In genomic region chr9:110517483-110517882, GRCh38 we compare ENCODE assay signal across 34 cellular contexts.
"Had no signal": no experiment of that assay in that cellular context is flagged by ENCODE, and none has a peak within 500 bp of the region (broad histone marks: within the 10 kb centered on the region; RNA-seq: fewer than 3 reads in every experiment).

No MANE protein-coding gene starts in this region.

- H3K4me2 ChIP-seq: KMS-11 had no signal

- H3K9me3 ChIP-seq: MG63 had no signal

- DNase-seq: Karpas-422, Kasumi-1, KG1, MG63, MM.1S, MV-4-11, NCI-H1048, NCI-H1092, NCI-H1092 treated with DMSO at 0.1 percent for 48 hours, NCI-H1105, NCI-H1105 treated with DMSO at 0.1 percent for 48 hours, NCI-H1417, NCI-H1417 treated with DMSO at 0.1 percent for 48 hours, NCI-H1436, NCI-H1436 treated with DMSO at 0.1 percent for 48 hours, NCI-H146, NCI-H1694, NCI-H1694 treated with DMSO at 0.1 percent for 48 hours, NCI-H187, NCI-H187 treated with DMSO at 0.1 percent for 48 hours, NCI-H1930, NCI-H2029, NCI-H2029 treated with DMSO at 0.1 percent for 48 hours, NCI-H2081, NCI-H2081 treated with DMSO at 0.1 percent for 48 hours, NCI-H2107, NCI-H2171, NCI-H2171 treated with DMSO at 0.1 percent for 48 hours, NCI-H2227 treated with DMSO at 0.1 percent for 48 hours, NCI-H226, NCI-H345, NCI-H446, NCI-H446 treated with DMSO at 0.1 percent for 48 hours had no signal

- H3K4me3 ChIP-seq: MG63 had no signal

- H3K27me3 ChIP-seq: MG63 had no signal

- H3K9ac ChIP-seq: KMS-11 had no signal

- H3K27ac ChIP-seq: KMS-11 had no signal
